25 cellular contexts compared by ENCODE assay signal in genomic region chr11:109914038-109914437, GRCh38.
A peak's percentile ranks its signal among the peaks of the same experiment; 100 is the strongest.
DNase-seq lines count a peak whose midpoint lies in the region; ATAC-seq, FAIRE-seq and TF ChIP-seq lines count a peak whose summit lies in the region.
"Had no signal": no experiment of that assay in that cellular context is flagged by ENCODE, and none has a peak within 500 bp of the region (broad histone marks: within the 10 kb centered on the region; RNA-seq: fewer than 3 reads in every experiment).

No MANE protein-coding gene starts in this region.

- H3K9me3 ChIP-seq in mammary epithelial cell (replicated peaks; ENCODE audit: insufficient read depth, low read length) (no peaks in the 10 kb centered on the region), breast epithelium (no peaks in the 10 kb centered on the region), astrocyte (ENCODE audit: insufficient read depth, low read depth, low read length) (no peaks in the 10 kb centered on the region), SJCRH30 (replicated peaks) (no peaks in the 10 kb centered on the region), testis (no peaks in the 10 kb centered on the region)
- H3K9me3 ChIP-seq: adrenal gland had no signal

- no peak for ATAC-seq in GM18907 (IDR thresholded peaks at IDR 0.05; ENCODE audit: unreplicated experiment)
- ATAC-seq: SK-N-SH treated with all-trans-retinoic acid at 6 μM for 48 hours; stimulated activated naive CD8-positive, alpha-beta T cell treated with anti-CD3 and anti-CD28 coated beads, Interleukin-15, Interleukin-2, amounts not matched to agents 100 U/mL and 50 U/mL, for 24 hours had no signal

- H3K4me3 Mint-ChIP-seq in astrocyte (ENCODE audit: unreplicated experiment), result no peak overlapping the region
- H3K4me3 Mint-ChIP-seq: CD4-positive, CD25-positive, alpha-beta regulatory T cell; type B pancreatic cell had no signal

- H3K36me3 ChIP-seq in mammary epithelial cell (ENCODE audit: insufficient read depth, low read length), result no peaks in the 10 kb centered on the region
- H3K36me3 ChIP-seq in breast epithelium, result no peaks in the 10 kb centered on the region
- H3K36me3 ChIP-seq in astrocyte (ENCODE audit: insufficient read depth, low read length), result no peaks in the 10 kb centered on the region
- H3K36me3 ChIP-seq in SJCRH30, result no peaks in the 10 kb centered on the region
- H3K36me3 ChIP-seq in testis (ENCODE audit: low read depth, missing control alignments), result no peaks in the 10 kb centered on the region
- H3K36me3 ChIP-seq: adrenal gland, right atrium auricular region had no signal

- TF ChIP-seq CTCF in mammary epithelial cell (conservative IDR thresholded peaks at IDR 0.05 in 1 of 2, IDR thresholded peaks at IDR 0.05 in 1 of 2; ENCODE audit: extremely low read depth in 1 of 2, insufficient read depth in 1 of 2, low read depth in 1 of 2, low read length in 2 of 2) (no peak), breast epithelium (IDR thresholded peaks at IDR 0.05) (no peak), astrocyte (IDR thresholded peaks at IDR 0.05; ENCODE audit: insufficient read depth, low read depth, low read length) (no peak), testis (IDR thresholded peaks at IDR 0.05) (no peak)

- dilution Hi-C loops in mammary epithelial cell (cut with HindIII; ENCODE audit: low sequenced_read_pairs), result no loop called here

- H3K79me2 ChIP-seq in mammary epithelial cell (ENCODE audit: insufficient read depth, low read length), result no peaks in the 10 kb centered on the region
- no peaks in the 10 kb centered on the region for H3K79me2 ChIP-seq in astrocyte (ENCODE audit: insufficient read depth, low read length)

- no peak overlapping the region for H3K27ac Mint-ChIP-seq in astrocyte (ENCODE audit: unreplicated experiment)
- H3K27ac Mint-ChIP-seq: CD4-positive, CD25-positive, alpha-beta regulatory T cell; type B pancreatic cell had no signal

- H3K4me3 ChIP-seq in mammary epithelial cell (replicated peaks in 1 of 3; ENCODE audit: insufficient read depth in 1 of 3, low read depth in 2 of 3, low read length in 3 of 3) (no peak overlapping the region), breast epithelium (no peak overlapping the region), astrocyte (ENCODE audit: insufficient read depth, low read depth, low read length) (no peak overlapping the region), SJCRH30 (no peak overlapping the region), testis (no peak overlapping the region)
- H3K4me3 ChIP-seq: adrenal gland, right atrium auricular region had no signal

- peak; percentile 55 for FAIRE-seq in astrocyte (lab: Jason Lieb, UNC)
- FAIRE-seq: kidney had no signal

- intact Hi-C loops in mammary epithelial cell (cut with micrococcal nuclease) (no loop called here), breast epithelium (cut with DNase I; ENCODE audit: low total_unique reads) (no loop called here), testis (cut with DNase I; ENCODE audit: low total_unique reads) (no loop called here)

- peak overlapping the region; percentile 7 for H2AFZ ChIP-seq in mammary epithelial cell (ENCODE audit: low read depth, low read length)
- H2AFZ ChIP-seq in astrocyte (ENCODE audit: low read depth, low read length), result no peak overlapping the region

- H3K9ac ChIP-seq in mammary epithelial cell (ENCODE audit: insufficient read depth, low read length) (no peak overlapping the region), astrocyte (ENCODE audit: low read length) (no peak overlapping the region)

- H3K27me3 ChIP-seq in mammary epithelial cell (ENCODE audit: insufficient read depth, low read length), result no peaks in the 10 kb centered on the region
- no peaks in the 10 kb centered on the region for H3K27me3 ChIP-seq in breast epithelium
- H3K27me3 ChIP-seq in astrocyte (ENCODE audit: insufficient read depth, low read length), result no peaks in the 10 kb centered on the region
- H3K27me3 ChIP-seq in SJCRH30, result no peaks in the 10 kb centered on the region
- H3K27me3 ChIP-seq in testis, result no peaks in the 10 kb centered on the region
- H3K27me3 ChIP-seq: adrenal gland, right atrium auricular region had no signal

- H3K4me1 ChIP-seq in mammary epithelial cell (ENCODE audit: insufficient read depth, low read length), result peaks cover 8% of the 10 kb centered on the region
- H3K4me1 ChIP-seq in breast epithelium, result no peaks in the 10 kb centered on the region
- H3K4me1 ChIP-seq in astrocyte (ENCODE audit: insufficient read depth, low read length), result no peaks in the 10 kb centered on the region
- no peaks in the 10 kb centered on the region for H3K4me1 ChIP-seq in SJCRH30
- no peaks in the 10 kb centered on the region for H3K4me1 ChIP-seq in testis

- peaks cover 5% of the 10 kb centered on the region for H3K4me1 Mint-ChIP-seq in astrocyte (ENCODE audit: low read depth, unreplicated experiment)
- H3K4me1 Mint-ChIP-seq: CD4-positive, CD25-positive, alpha-beta regulatory T cell had no signal

- H3K4me2 ChIP-seq in mammary epithelial cell (ENCODE audit: insufficient read depth, low read depth, low read length) (no peak overlapping the region), astrocyte (ENCODE audit: low read length) (no peak overlapping the region)

- no peaks in the 10 kb centered on the region for H3K36me3 Mint-ChIP-seq in astrocyte (ENCODE audit: low read depth, unreplicated experiment)
- H3K36me3 Mint-ChIP-seq: CD4-positive, CD25-positive, alpha-beta regulatory T cell; type B pancreatic cell had no signal

- no peak overlapping the region for H3K27ac ChIP-seq in mammary epithelial cell (ENCODE audit: insufficient read depth, low read depth, low read length)
- no peak overlapping the region for H3K27ac ChIP-seq in breast epithelium
- no peak overlapping the region for H3K27ac ChIP-seq in astrocyte (ENCODE audit: low read depth, low read length)
- H3K27ac ChIP-seq in SJCRH30, result no peak overlapping the region
- no peak overlapping the region for H3K27ac ChIP-seq in testis
- H3K27ac ChIP-seq: right atrium auricular region had no signal

- WGBS in mammary epithelial cell (ENCODE audit: low coverage, missing lambda C conversion rate), result 54% methylated on average over 4 of the region's 4 CpGs
- 89 to 94% methylated on average over 4 of the region's 4 CpGs for WGBS in testis, 2 donors

- CTCF ChIA-PET in mammary epithelial cell (lab: Charles Lee; ENCODE audit: low non-redundant PET), result no interaction called here

- DNase-seq in mammary epithelial cell, result peak; percentile 70
- no peak for DNase-seq in breast epithelium (ENCODE audit: low spot score in 2 of 2)
- DNase-seq in astrocyte (ENCODE audit: low read depth), result no peak
- peak; percentile 38 for DNase-seq in kidney tubule cell (ENCODE audit: low spot score)
- no peak for DNase-seq in SJCRH30
- no peak for DNase-seq in testis
- no peak for DNase-seq in T-helper 1 cell
- DNase-seq: activated CD4-positive, alpha-beta T cell treated with anti-CD3 and anti-CD28 coated beads for 4 hours; activated effector memory CD4-positive, alpha-beta T cell treated with Interleukin-2 at 50 U/mL for 16 hours; adrenal gland; caudate nucleus; CD4-positive, CD25-positive, alpha-beta regulatory T cell; DMS79; effector CD4-positive, alpha-beta T cell; head of caudate nucleus; kidney; MV-4-11; NCI-H2029 treated with DMSO at 0.1 percent for 48 hours; NCI-H82; stimulated activated naive CD8-positive, alpha-beta T cell treated with anti-CD3 and anti-CD28 coated beads, Interleukin-15, Interleukin-2, amounts not matched to agents 100 U/mL and 50 U/mL, for 24 hours; T1000 had no signal

- BruUV-seq in mammary epithelial cell (replicated peaks; lab: Mats Ljungman, UMichigan), result no TSS peak

- H3K27me3 Mint-ChIP-seq in astrocyte (ENCODE audit: low read depth, unreplicated experiment), result no peaks in the 10 kb centered on the region
- H3K27me3 Mint-ChIP-seq: CD4-positive, CD25-positive, alpha-beta regulatory T cell; type B pancreatic cell had no signal

- TF ChIP-seq POLR2A in breast epithelium (IDR thresholded peaks at IDR 0.05) (no peak), testis (IDR thresholded peaks at IDR 0.05) (no peak)

- H4K20me1 ChIP-seq in mammary epithelial cell (ENCODE audit: insufficient read depth, low read length) (no peaks in the 10 kb centered on the region), astrocyte (ENCODE audit: insufficient read depth, low read length) (no peaks in the 10 kb centered on the region)

- in situ Hi-C loops in mammary epithelial cell (cut with MboI; ENCODE audit: low sequenced_read_pairs in 2 of 2), result no loop called here

- no peaks in the 10 kb centered on the region for H3K9me3 Mint-ChIP-seq in astrocyte (ENCODE audit: unreplicated experiment)
- H3K9me3 Mint-ChIP-seq: type B pancreatic cell had no signal

Comparison
In these comparisons a context has a peak if more than half of its experiments do, and no peak if none do; other contexts are left out.
1. DNase-seq: peak in mammary epithelial cell (single experiment) and kidney tubule cell (single experiment); none in breast epithelium (0 of 2), astrocyte (single experiment), SJCRH30 (0 of 2), testis (single experiment) and T-helper 1 cell (0 of 5).